Comparison of ENCODE assay signal across 14 cellular contexts in genomic region chr12:8787206-8787605, GRCh38. TPM values are rescaled to one million over a fixed set of nuclear protein-coding genes. Genes with fewer than 3 reads are reported as not detected.
"Had no signal": no experiment of that assay in that cellular context is flagged by ENCODE, and none has a peak within 500 bp of the region (broad histone marks: within the 10 kb centered on the region; RNA-seq: fewer than 3 reads in every experiment).

No MANE protein-coding gene starts in this region.

RNA-seq across cellular contexts. Expression of gene A2ML1, which starts 35.2 kb away (rescaled TPM):
- total RNA-seq: activated naive CD4-positive, alpha-beta T cell treated with anti-CD3 and anti-CD28 coated beads for 36 hours; activated naive CD4-positive, alpha-beta T cell treated with anti-CD3 and anti-CD28 coated beads, Interleukin-2, amount 50 U/mL, for 72 hours; activated naive CD8-positive, alpha-beta T cell treated with anti-CD3 and anti-CD28 coated beads for 36 hours; activated naive CD8-positive, alpha-beta T cell treated with anti-CD3 and anti-CD28 coated beads, Interleukin-2, amount 10 ng/mL, durations not matched to agents 7 days and 5 days; activated T-cell treated with anti-CD3 and anti-CD28 coated beads, Interleukin-2, amount 50 U/mL, for 4 hours; activated T-cell treated with anti-CD3 and anti-CD28 coated beads, Interleukin-2, amount 50 U/mL, for 72 hours; activated T-helper 1 cell treated with anti-CD3 and anti-CD28 coated beads, Interleukin-12 subunit alpha, Interleukin-12 subunit beta, Interleukin-2, Interleukin-4 antibody, amounts not matched to agents 30 ng/mL and 10 ng/mL and 1 ng/mL, durations not matched to agents 14 hours and 24 hours and 36 hours; activated T-helper 17 cell treated with anti-CD3 and anti-CD28 coated beads, Interleukin-2, amount 50 U/mL, for 72 hours; activated T-helper 2 cell treated with anti-CD3 and anti-CD28 coated beads, Interferon-gamma antibody, Interleukin-2, Interleukin-4, amounts not matched to agents 10 μg/mL and 5 μg/mL and 100 μg/mL, durations not matched to agents 14 hours and 24 hours and 36 hours; ascending aorta; astrocyte; body of pancreas; cardiac muscle cell; cardiac septum had no signal
- polyA plus RNA-seq: cardiac muscle cell had no signal
